22 cellular contexts compared by ENCODE assay signal in the genomic region with DNA sequence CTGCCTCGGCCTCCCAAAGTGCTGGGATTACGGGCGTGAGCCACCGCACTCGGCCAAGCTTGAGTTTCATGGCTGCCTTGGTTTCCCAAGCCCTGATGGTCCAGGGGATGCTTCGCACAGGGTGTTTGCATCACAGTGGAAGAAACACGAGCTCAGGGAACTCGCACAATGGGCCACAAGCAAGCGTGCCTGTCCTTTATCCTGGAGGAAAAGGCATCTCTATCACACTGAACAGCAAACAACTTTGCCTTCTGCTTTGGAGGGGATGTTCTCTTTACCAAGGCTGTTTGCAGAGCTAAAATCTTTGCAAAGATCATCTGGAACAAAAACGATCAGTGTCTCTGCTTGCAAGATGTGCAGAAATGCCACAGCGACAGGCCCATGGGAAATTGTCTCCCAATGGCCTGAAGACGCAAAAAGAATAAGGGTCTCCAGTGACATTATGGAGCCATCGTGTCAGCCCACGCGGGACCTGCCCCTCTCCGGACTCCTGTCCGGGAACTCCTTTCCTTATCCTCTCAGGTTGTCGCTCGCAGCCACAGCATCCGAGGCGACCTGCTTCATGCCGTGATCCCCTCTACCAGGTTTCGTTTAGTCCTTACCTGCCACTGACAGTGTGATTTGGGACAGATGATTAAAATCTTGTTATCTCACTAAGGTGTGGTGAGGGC. TPM values are rescaled to one million over a fixed set of nuclear protein-coding genes. Genes with fewer than 3 reads are reported as not detected.
DNase-seq lines count a peak whose midpoint lies in the region; ATAC-seq, FAIRE-seq and TF ChIP-seq lines count a peak whose summit lies in the region.
"Had no signal": no experiment of that assay in that cellular context is flagged by ENCODE, and none has a peak within 500 bp of the region (broad histone marks: within the 10 kb centered on the region; RNA-seq: fewer than 3 reads in every experiment).

No MANE protein-coding gene starts in this region.

- peaks cover 6% of the 10 kb centered on the region for H3K9me3 Mint-ChIP-seq in activated CD4-positive, alpha-beta memory T cell treated with anti-CD3 and anti-CD28 coated beads for 36 hours
- H3K9me3 Mint-ChIP-seq in stimulated activated effector memory CD8-positive, alpha-beta T cell treated with anti-CD3 and anti-CD28 coated beads, Interleukin-12 subunit alpha, Interleukin-12 subunit beta, amount 100 ng/mL, for 72 hours, result no peaks in the 10 kb centered on the region
- H3K9me3 Mint-ChIP-seq in activated naive CD4-positive, alpha-beta T cell treated with anti-CD3 and anti-CD28 coated beads for 36 hours, result peaks cover 4% of the 10 kb centered on the region

- H3K36me3 Mint-ChIP-seq in activated CD4-positive, alpha-beta memory T cell treated with anti-CD3 and anti-CD28 coated beads for 36 hours, result peaks cover 2% of the 10 kb centered on the region
- H3K36me3 Mint-ChIP-seq in stimulated activated effector memory CD8-positive, alpha-beta T cell treated with anti-CD3 and anti-CD28 coated beads, Interleukin-12 subunit alpha, Interleukin-12 subunit beta, amount 100 ng/mL, for 72 hours, result peaks cover 4% of the 10 kb centered on the region
- H3K36me3 Mint-ChIP-seq in activated naive CD4-positive, alpha-beta T cell treated with anti-CD3 and anti-CD28 coated beads for 36 hours (ENCODE audit: low read depth), result no peaks in the 10 kb centered on the region
- H3K36me3 Mint-ChIP-seq: CD4-positive, CD25-positive, alpha-beta regulatory T cell had no signal

- H3K27me3 Mint-ChIP-seq in activated CD4-positive, alpha-beta memory T cell treated with anti-CD3 and anti-CD28 coated beads for 36 hours, result no peaks in the 10 kb centered on the region
- H3K27me3 Mint-ChIP-seq in activated naive CD4-positive, alpha-beta T cell treated with anti-CD3 and anti-CD28 coated beads for 36 hours (ENCODE audit: low read depth), result peaks cover under 1% of the 10 kb centered on the region

- H3K36me3 ChIP-seq in left ventricle myocardium inferior (no peaks in the 10 kb centered on the region), heart right ventricle (no peaks in the 10 kb centered on the region), kidney (ENCODE audit: control insufficient read depth in 1 of 2, insufficient read depth in 2 of 2, low read length in 2 of 2) (no peaks in the 10 kb centered on the region)

- H3K4me3 Mint-ChIP-seq in activated CD4-positive, alpha-beta memory T cell treated with anti-CD3 and anti-CD28 coated beads for 36 hours, result no peak overlapping the region
- no peak overlapping the region for H3K4me3 Mint-ChIP-seq in stimulated activated effector memory CD8-positive, alpha-beta T cell treated with anti-CD3 and anti-CD28 coated beads, Interleukin-12 subunit alpha, Interleukin-12 subunit beta, amount 100 ng/mL, for 72 hours
- no peak overlapping the region for H3K4me3 Mint-ChIP-seq in activated naive CD4-positive, alpha-beta T cell treated with anti-CD3 and anti-CD28 coated beads for 36 hours
- H3K4me3 Mint-ChIP-seq: CD4-positive, CD25-positive, alpha-beta regulatory T cell; GM23338 had no signal

- H3K27ac ChIP-seq in left ventricle myocardium inferior (replicated peaks) (no peak overlapping the region), heart right ventricle (no peak overlapping the region), kidney (ENCODE audit: low read depth in 2 of 2, low read length in 2 of 2) (no peak overlapping the region)
- H3K27ac ChIP-seq: KMS-11 had no signal

- ATAC-seq in heart right ventricle (no peak), HG02973 (IDR thresholded peaks at IDR 0.05; ENCODE audit: unreplicated experiment) (no peak)
- no peak for ATAC-seq in stimulated activated effector memory CD8-positive, alpha-beta T cell treated with anti-CD3 and anti-CD28 coated beads, Interleukin-12 subunit alpha, Interleukin-12 subunit beta, amount 100 ng/mL, for 72 hours
- ATAC-seq: GM23338 had no signal

- WGBS in heart right ventricle, 2 donors, result 87 to 88% methylated on average over 23 of the region's 23 CpGs

- peaks cover 17% of the 10 kb centered on the region for H3K4me1 Mint-ChIP-seq in activated CD4-positive, alpha-beta memory T cell treated with anti-CD3 and anti-CD28 coated beads for 36 hours (ENCODE audit: low read depth)
- peaks cover 38% of the 10 kb centered on the region for H3K4me1 Mint-ChIP-seq in stimulated activated effector memory CD8-positive, alpha-beta T cell treated with anti-CD3 and anti-CD28 coated beads, Interleukin-12 subunit alpha, Interleukin-12 subunit beta, amount 100 ng/mL, for 72 hours
- peaks cover 19% of the 10 kb centered on the region for H3K4me1 Mint-ChIP-seq in activated naive CD4-positive, alpha-beta T cell treated with anti-CD3 and anti-CD28 coated beads for 36 hours (ENCODE audit: low read depth)

- H3K27me3 ChIP-seq in left ventricle myocardium inferior (ENCODE audit: low read depth) (peaks cover 83% of the 10 kb centered on the region), heart right ventricle (peaks cover 0 to 67% (median 46%) of the 10 kb centered on the region in 7 donors)

- H3K9ac ChIP-seq in kidney (ENCODE audit: low read length in 2 of 2), result no peak overlapping the region
- H3K9ac ChIP-seq: KMS-11 had no signal

- intact Hi-C loops in left ventricle myocardium inferior (cut with micrococcal nuclease) (no loop called here), heart right ventricle (cut with DNase I) (no loop called here), kidney (cut with DNase I) (no loop called here)
- intact Hi-C loops in activated CD4-positive, alpha-beta memory T cell treated with anti-CD3 and anti-CD28 coated beads for 36 hours (cut with micrococcal nuclease), result loop anchor here (10.0 kb wide), 1 partner anchor 484 kb away; a partner anchor contains a TSS
- intact Hi-C loops in activated naive CD4-positive, alpha-beta T cell treated with anti-CD3 and anti-CD28 coated beads for 36 hours (cut with micrococcal nuclease), result no loop called here

- H3K4me3 ChIP-seq in left ventricle myocardium inferior (no peak overlapping the region), heart right ventricle (no peak overlapping the region), kidney (ENCODE audit: low read length in 2 of 2) (no peak overlapping the region)
- H3K4me3 ChIP-seq: A549, GM23338 had no signal

- H3K27ac Mint-ChIP-seq in activated CD4-positive, alpha-beta memory T cell treated with anti-CD3 and anti-CD28 coated beads for 36 hours, result peak overlapping the region; percentile 2
- peak overlapping the region; percentile 50 for H3K27ac Mint-ChIP-seq in stimulated activated effector memory CD8-positive, alpha-beta T cell treated with anti-CD3 and anti-CD28 coated beads, Interleukin-12 subunit alpha, Interleukin-12 subunit beta, amount 100 ng/mL, for 72 hours
- H3K27ac Mint-ChIP-seq in activated naive CD4-positive, alpha-beta T cell treated with anti-CD3 and anti-CD28 coated beads for 36 hours, result no peak overlapping the region
- H3K27ac Mint-ChIP-seq: CD4-positive, CD25-positive, alpha-beta regulatory T cell; GM23338 had no signal

- no peak for FAIRE-seq in kidney (lab: Jason Lieb, UNC)
- FAIRE-seq: A549, RCC 7860 had no signal

- DNase-seq in left ventricle myocardium inferior (peak; percentile 5), heart right ventricle (no peak), kidney (peak; percentile 33)
- no peak for DNase-seq in activated CD4-positive, alpha-beta memory T cell treated with anti-CD3 and anti-CD28 coated beads for 36 hours
- DNase-seq in stimulated activated effector memory CD8-positive, alpha-beta T cell treated with anti-CD3 and anti-CD28 coated beads, Interleukin-12 subunit alpha, Interleukin-12 subunit beta, amount 100 ng/mL, for 72 hours (ENCODE audit: low spot score in 2 of 2), result no peak
- DNase-seq in activated naive CD4-positive, alpha-beta T cell treated with anti-CD3 and anti-CD28 coated beads for 36 hours, result no peak
- DNase-seq in activated CD4-positive, alpha-beta T cell treated with anti-CD3 and anti-CD28 coated beads, Interleukin-2, amount 50 U/mL, for 48 hours, result no peak
- DNase-seq: EL, HCEC 1CT, NCI-H1105, NCI-H2029 treated with DMSO at 0.1 percent for 48 hours, NCI-H2171 treated with DMSO at 0.1 percent for 48 hours, NCI-H526 treated with DMSO at 0.1 percent for 48 hours, SHP77 had no signal

- CTCF ChIA-PET in activated CD4-positive, alpha-beta memory T cell treated with anti-CD3 and anti-CD28 coated beads for 36 hours (lab: Charles Lee), result interaction anchor here (0.9 kb wide), 1 partner anchor 169 kb away, joined by 3 read pairs; no protein-coding TSS in a partner anchor
- CTCF ChIA-PET in activated naive CD4-positive, alpha-beta T cell treated with anti-CD3 and anti-CD28 coated beads for 36 hours (lab: Charles Lee), result no interaction called here

- H3K4me1 ChIP-seq in left ventricle myocardium inferior (no peaks in the 10 kb centered on the region), heart right ventricle (no peaks in the 10 kb centered on the region), kidney (ENCODE audit: control insufficient read depth in 1 of 2, insufficient read depth in 1 of 2, low read depth in 1 of 2, low read length in 2 of 2) (no peaks in the 10 kb centered on the region)

- H3K9me3 ChIP-seq in left ventricle myocardium inferior (replicated peaks) (peaks cover 8% of the 10 kb centered on the region), heart right ventricle (peaks cover 0 to 12% (median 7%) of the 10 kb centered on the region in 11 donors), kidney (ENCODE audit: control insufficient read depth in 1 of 2, low read length in 2 of 2) (peaks cover 2% of the 10 kb centered on the region in 2 donors)

- TF ChIP-seq CTCF in left ventricle myocardium inferior (IDR thresholded peaks at IDR 0.05; ENCODE audit: borderline replicate concordance), result no peak
- TF ChIP-seq CTCF in heart right ventricle (IDR thresholded peaks at IDR 0.05), result no peak
- no peak for TF ChIP-seq CTCF in kidney (IDR thresholded peaks at IDR 0.05; ENCODE audit: borderline replicate concordance, extremely low read depth, insufficient read depth)

- POLR2A ChIA-PET in activated CD4-positive, alpha-beta memory T cell treated with anti-CD3 and anti-CD28 coated beads for 36 hours (lab: Charles Lee), result no interaction called here

RNA-seq across cellular contexts. Expression of a gene that starts 44.1 kb away (rescaled TPM):
- 8.6 TPM for total RNA-seq in left ventricle myocardium inferior
- total RNA-seq in heart right ventricle, result 10 to 100 TPM in 2 of 10 donors, 1 to 10 TPM in 8; 3.1 to 14.9 (median 6.1) TPM
- polyA plus RNA-seq in heart right ventricle, result 10 to 100 TPM in 1 of 2 donors, 1 to 10 TPM in 1; 6.0 to 17.6 TPM
- total RNA-seq in activated CD4-positive, alpha-beta memory T cell treated with anti-CD3 and anti-CD28 coated beads for 36 hours, result under 1 TPM in 1 of 2 experiments, not detected in 1; 0.12 TPM
- 8.0 TPM for total RNA-seq in kidney
- polyA plus RNA-seq in kidney (ENCODE audit: insufficient read depth, low read depth, low replicate concordance), result 0.75 TPM
- total RNA-seq in activated naive CD4-positive, alpha-beta T cell treated with anti-CD3 and anti-CD28 coated beads for 36 hours, result not detected
- total RNA-seq: HT1080 had no signal
- polyA plus RNA-seq: BJ had no signal

Comparison
In these comparisons a context has a peak if more than half of its experiments do, and no peak if none do; other contexts are left out.
1. DNase-seq: peak in left ventricle myocardium inferior (single experiment) and kidney (single experiment); none in heart right ventricle (0 of 2), activated CD4-positive, alpha-beta memory T cell treated with anti-CD3 and anti-CD28 coated beads for 36 hours (single experiment), stimulated activated effector memory CD8-positive, alpha-beta T cell treated with anti-CD3 and anti-CD28 coated beads, Interleukin-12 subunit alpha, Interleukin-12 subunit beta, amount 100 ng/mL, for 72 hours (0 of 2), activated naive CD4-positive, alpha-beta T cell treated with anti-CD3 and anti-CD28 coated beads for 36 hours (single experiment) and activated CD4-positive, alpha-beta T cell treated with anti-CD3 and anti-CD28 coated beads, Interleukin-2, amount 50 U/mL, for 48 hours (0 of 2).